ENCODE assay signal across 9 cellular contexts in genomic region chr3:108862865-108863798, GRCh38. TPM values are rescaled to one million over a fixed set of nuclear protein-coding genes. Genes with fewer than 3 reads are reported as not detected.
A peak's percentile ranks its signal among the peaks of the same experiment; 100 is the strongest.
DNase-seq lines count a peak whose midpoint lies in the region; ATAC-seq and TF ChIP-seq lines count a peak whose summit lies in the region.
"Had no signal": no experiment of that assay in that cellular context is flagged by ENCODE, and none has a peak within 500 bp of the region (broad histone marks: within the 10 kb centered on the region; RNA-seq: fewer than 3 reads in every experiment).

No MANE protein-coding gene starts in this region.

- no peaks in the 10 kb centered on the region for H3K27me3 ChIP-seq in SJSA1 (replicated peaks)

- no peaks in the 10 kb centered on the region for H3K36me3 Mint-ChIP-seq in mesothelial cell of epicardium

- H3K9me3 Mint-ChIP-seq in mesothelial cell of epicardium = peaks cover 8% of the 10 kb centered on the region

- no peak for TF ChIP-seq CTCF in AG09309 (IDR thresholded peaks at IDR 0.05; ENCODE audit: control insufficient read depth, insufficient read depth, low read depth, low read length, missing control alignments)
- no peak for TF ChIP-seq CTCF in mesothelial cell of epicardium (IDR thresholded peaks at IDR 0.05; ENCODE audit: unreplicated experiment)

- H3K27ac ChIP-seq in SJSA1 (peak overlapping the region; percentile 31), epithelial cell of prostate (no peak overlapping the region)

- H3K27me3 Mint-ChIP-seq in mesothelial cell of epicardium (ENCODE audit: low read depth) = no peaks in the 10 kb centered on the region

- H3K9me3 ChIP-seq in SJSA1 (replicated peaks) = no peaks in the 10 kb centered on the region

- no peak overlapping the region for H3K27ac Mint-ChIP-seq in mesothelial cell of epicardium

- H3K36me3 ChIP-seq in SJSA1 = no peaks in the 10 kb centered on the region

- no peaks in the 10 kb centered on the region for H3K4me1 Mint-ChIP-seq in mesothelial cell of epicardium

- no peak overlapping the region for H3K4me3 ChIP-seq in AG09309 (ENCODE audit: control insufficient read depth, low read depth, low read length)
- no peak overlapping the region for H3K4me3 ChIP-seq in SJSA1

- no peak overlapping the region for H3K4me3 Mint-ChIP-seq in mesothelial cell of epicardium

- peak; percentile 69 for ATAC-seq in GM21723 (IDR thresholded peaks at IDR 0.05; ENCODE audit: unreplicated experiment)
- ATAC-seq in GM19328 (IDR thresholded peaks at IDR 0.05; ENCODE audit: unreplicated experiment) = no peak
- ATAC-seq in GM19023 (IDR thresholded peaks at IDR 0.05; ENCODE audit: unreplicated experiment) = no peak

- DNase-seq in AG09309 (ENCODE audit: low read depth) (peak; percentile 3), SJSA1 (ENCODE audit: low read depth in 1 of 2, low spot score in 2 of 2) (peak in 1 of 2 experiments; percentile 30), epithelial cell of prostate (ENCODE audit: low read depth, low spot score) (peak; percentile 54), pons (ENCODE audit: low spot score) (no peak), mesothelial cell of epicardium (ENCODE audit: low spot score in 2 of 2, unreplicated experiment in 2 of 2) (no peak)
- DNase-seq: NCI-H2227 treated with DMSO at 0.1 percent for 48 hours had no signal

- H3K4me1 ChIP-seq in SJSA1 (replicated peaks) = peaks cover 16% of the 10 kb centered on the region

RNA-seq across cellular contexts. Expression of gene TRAT1, which starts 40.5 kb away (rescaled TPM):
- not detected in 2 replicates for total RNA-seq in SJSA1 (2014; rRNA removed; shearing (Covaris generic))
- total RNA-seq in mesothelial cell of epicardium = not detected in 3 replicates

Comparison
In these comparisons a context has a peak if more than half of its experiments do, and no peak if none do; other contexts are left out.
1. DNase-seq: peak in AG09309 (single experiment) and epithelial cell of prostate (single experiment); none in pons (single experiment) and mesothelial cell of epicardium (0 of 2).